20 cellular contexts compared by ENCODE assay signal in genomic region chr1:41507836-41508235, GRCh38. TPM values are rescaled to one million over a fixed set of nuclear protein-coding genes. Genes with fewer than 3 reads are reported as not detected.
DNase-seq lines count a peak whose midpoint lies in the region; ATAC-seq and TF ChIP-seq lines count a peak whose summit lies in the region.
"Had no signal": no experiment of that assay in that cellular context is flagged by ENCODE, and none has a peak within 500 bp of the region (broad histone marks: within the 10 kb centered on the region; RNA-seq: fewer than 3 reads in every experiment).

No MANE protein-coding gene starts in this region.

- H2BK20ac ChIP-seq in H9 (ENCODE audit: low read depth, low read length, poor library complexity, severe bottlenecking): no peak overlapping the region

- H3K56ac ChIP-seq in H9 (ENCODE audit: insufficient read length, low read depth, low read length): no peak overlapping the region

- H3K23ac ChIP-seq in H9 (ENCODE audit: insufficient read length, low read depth, low read length): no peak overlapping the region

- H2BK12ac ChIP-seq in H9 (ENCODE audit: insufficient read length, low read depth, low read length): no peak overlapping the region

- H3K27me3 ChIP-seq in H9 (ENCODE audit: insufficient read depth, low read length): no peaks in the 10 kb centered on the region

- no peak overlapping the region for H4K91ac ChIP-seq in H9 (ENCODE audit: insufficient read length, low read depth, low read length)

- no peak overlapping the region for H2BK5ac ChIP-seq in H9 (ENCODE audit: insufficient read length, low read length)

- peak overlapping the region; percentile 64 for H3K27ac Mint-ChIP-seq in activated naive CD8-positive, alpha-beta T cell
- no peak overlapping the region for H3K27ac Mint-ChIP-seq in activated naive CD8-positive, alpha-beta T cell treated with anti-CD3 and anti-CD28 coated beads for 36 hours
- no peak overlapping the region for H3K27ac Mint-ChIP-seq in H9
- H3K27ac Mint-ChIP-seq in activated naive CD8-positive, alpha-beta T cell treated with anti-CD3 and anti-CD28 coated beads, Interleukin-2, amount 50 U/mL, for 24 hours: peak overlapping the region; percentile 65
- peak overlapping the region; percentile 69 for H3K27ac Mint-ChIP-seq in stimulated activated effector memory CD8-positive, alpha-beta T cell treated with anti-CD3 and anti-CD28 coated beads, Interleukin-12 subunit alpha, Interleukin-12 subunit beta, amount 100 ng/mL, for 72 hours
- H3K27ac Mint-ChIP-seq: B cell; CD4-positive, CD25-positive, alpha-beta regulatory T cell had no signal

- no peak overlapping the region for H4K5ac ChIP-seq in H9 (ENCODE audit: insufficient read length, low read depth, low read length)

- H2BK15ac ChIP-seq in H9 (ENCODE audit: low read depth, low read length): no peak overlapping the region

- no peak overlapping the region for H2BK120ac ChIP-seq in H9 (ENCODE audit: low read depth, low read length, poor library complexity, severe bottlenecking)

- no peak overlapping the region for H3K27ac ChIP-seq in H9 (ENCODE audit: insufficient read length, low read depth, low read length)
- H3K27ac ChIP-seq: 22Rv1, BLaER1, C4-2B had no signal

- H2AFZ ChIP-seq in H9 (ENCODE audit: low read length): no peak overlapping the region

- H3K4ac ChIP-seq in H9 (ENCODE audit: low read depth, low read length): no peak overlapping the region

- peaks cover 7% of the 10 kb centered on the region for H3K36me3 Mint-ChIP-seq in activated naive CD8-positive, alpha-beta T cell
- H3K36me3 Mint-ChIP-seq in activated naive CD8-positive, alpha-beta T cell treated with anti-CD3 and anti-CD28 coated beads for 36 hours: peaks cover 9% of the 10 kb centered on the region
- no peaks in the 10 kb centered on the region for H3K36me3 Mint-ChIP-seq in H9 (ENCODE audit: insufficient read depth in 1 of 3, low read depth in 3 of 3)
- H3K36me3 Mint-ChIP-seq in activated naive CD8-positive, alpha-beta T cell treated with anti-CD3 and anti-CD28 coated beads, Interleukin-2, amount 50 U/mL, for 24 hours (ENCODE audit: low read depth): peaks cover 15% of the 10 kb centered on the region
- peaks cover 76% of the 10 kb centered on the region for H3K36me3 Mint-ChIP-seq in stimulated activated effector memory CD8-positive, alpha-beta T cell treated with anti-CD3 and anti-CD28 coated beads, Interleukin-12 subunit alpha, Interleukin-12 subunit beta, amount 100 ng/mL, for 72 hours

- TF ChIP-seq CTCF in H9 (conservative IDR thresholded peaks at IDR 0.05): no peak

- H3T11ph ChIP-seq in H9 (ENCODE audit: low read length): no peak overlapping the region

- no peaks in the 10 kb centered on the region for H4K20me1 ChIP-seq in H9 (ENCODE audit: control insufficient read depth, insufficient read depth, insufficient read length)

- H2AK5ac ChIP-seq in H9 (ENCODE audit: insufficient read length, low read length): no peak overlapping the region

- H3K4me2 ChIP-seq in H9 (ENCODE audit: insufficient read depth, insufficient read length, low read length): no peak overlapping the region

- DNase-seq in activated naive CD8-positive, alpha-beta T cell treated with anti-CD3 and anti-CD28 coated beads for 36 hours: no peak
- DNase-seq in H9 (no peak), D341Med (ENCODE audit: low spot score) (no peak), COR-L47 (lab: John Stamatoyannopoulos, UW) (no peak)
- no peak for DNase-seq in activated naive CD8-positive, alpha-beta T cell treated with anti-CD3 and anti-CD28 coated beads, Interleukin-2, amount 50 U/mL, for 24 hours
- DNase-seq in stimulated activated effector memory CD8-positive, alpha-beta T cell treated with anti-CD3 and anti-CD28 coated beads, Interleukin-12 subunit alpha, Interleukin-12 subunit beta, amount 100 ng/mL, for 72 hours (ENCODE audit: low spot score in 2 of 2): no peak
- DNase-seq: Calu3; CD4-positive, CD25-positive, alpha-beta regulatory T cell; CD8-positive, alpha-beta memory T cell; DMS153; EL; GDM1; GOT3; HCEC 1CT had no signal

- no peak overlapping the region for H4K8ac ChIP-seq in H9 (replicated peaks; ENCODE audit: insufficient read length, low read depth, low read length)

- no peaks in the 10 kb centered on the region for H3K27me3 Mint-ChIP-seq in activated naive CD8-positive, alpha-beta T cell
- H3K27me3 Mint-ChIP-seq in activated naive CD8-positive, alpha-beta T cell treated with anti-CD3 and anti-CD28 coated beads for 36 hours: no peaks in the 10 kb centered on the region
- peaks cover 4% of the 10 kb centered on the region for H3K27me3 Mint-ChIP-seq in H9 (ENCODE audit: low read depth)
- no peaks in the 10 kb centered on the region for H3K27me3 Mint-ChIP-seq in activated naive CD8-positive, alpha-beta T cell treated with anti-CD3 and anti-CD28 coated beads, Interleukin-2, amount 50 U/mL, for 24 hours
- H3K27me3 Mint-ChIP-seq: B cell; CD4-positive, CD25-positive, alpha-beta regulatory T cell; CD8-positive, alpha-beta memory T cell had no signal

- ATAC-seq in activated naive CD8-positive, alpha-beta T cell treated with anti-CD3 and anti-CD28 coated beads, Interleukin-2, amount 50 U/mL, for 24 hours: peak; percentile 18
- ATAC-seq in stimulated activated effector memory CD8-positive, alpha-beta T cell treated with anti-CD3 and anti-CD28 coated beads, Interleukin-12 subunit alpha, Interleukin-12 subunit beta, amount 100 ng/mL, for 72 hours: no peak
- ATAC-seq in GM19035 (IDR thresholded peaks at IDR 0.05; ENCODE audit: unreplicated experiment): no peak

- H3K79me1 ChIP-seq in H9 (ENCODE audit: insufficient read depth, low read depth, low read length, poor library complexity, severe bottlenecking): no peaks in the 10 kb centered on the region

- H3K4me1 ChIP-seq in H9 (ENCODE audit: insufficient read depth, low read length): peaks cover 4% of the 10 kb centered on the region; the same call in 1 of the 2 replicates

- H3K14ac ChIP-seq in H9 (ENCODE audit: insufficient read depth, low read length): peak overlapping the region; percentile 79; the same call in 1 of the 2 replicates

- H3K9me3 ChIP-seq in H9 (ENCODE audit: control insufficient read depth, low read depth, low read length): no peaks in the 10 kb centered on the region
- H3K9me3 ChIP-seq: BLaER1 had no signal

- WGBS in H9 (ENCODE audit: extremely low coverage, insufficient read length, low lambda C conversion rate): no CpG with 5 or more reads among the region's 6 CpGs

- H3K4me3 Mint-ChIP-seq in activated naive CD8-positive, alpha-beta T cell: no peak overlapping the region
- H3K4me3 Mint-ChIP-seq in activated naive CD8-positive, alpha-beta T cell treated with anti-CD3 and anti-CD28 coated beads for 36 hours: no peak overlapping the region
- no peak overlapping the region for H3K4me3 Mint-ChIP-seq in H9
- no peak overlapping the region for H3K4me3 Mint-ChIP-seq in activated naive CD8-positive, alpha-beta T cell treated with anti-CD3 and anti-CD28 coated beads, Interleukin-2, amount 50 U/mL, for 24 hours
- H3K4me3 Mint-ChIP-seq in stimulated activated effector memory CD8-positive, alpha-beta T cell treated with anti-CD3 and anti-CD28 coated beads, Interleukin-12 subunit alpha, Interleukin-12 subunit beta, amount 100 ng/mL, for 72 hours: no peak overlapping the region
- H3K4me3 Mint-ChIP-seq: B cell; CD4-positive, CD25-positive, alpha-beta regulatory T cell; CD8-positive, alpha-beta memory T cell had no signal

- no peak overlapping the region for H3K9ac ChIP-seq in H9 (ENCODE audit: extremely low read depth, insufficient read length, low read length)
- H3K9ac ChIP-seq: BLaER1 had no signal

- H3K4me1 Mint-ChIP-seq in activated naive CD8-positive, alpha-beta T cell (ENCODE audit: low read depth): no peaks in the 10 kb centered on the region
- H3K4me1 Mint-ChIP-seq in activated naive CD8-positive, alpha-beta T cell treated with anti-CD3 and anti-CD28 coated beads for 36 hours: peaks cover 3% of the 10 kb centered on the region
- peaks cover 17 to 18% of the 10 kb centered on the region in 2 experiments for H3K4me1 Mint-ChIP-seq in H9
- peaks cover 8% of the 10 kb centered on the region for H3K4me1 Mint-ChIP-seq in activated naive CD8-positive, alpha-beta T cell treated with anti-CD3 and anti-CD28 coated beads, Interleukin-2, amount 50 U/mL, for 24 hours
- H3K4me1 Mint-ChIP-seq in stimulated activated effector memory CD8-positive, alpha-beta T cell treated with anti-CD3 and anti-CD28 coated beads, Interleukin-12 subunit alpha, Interleukin-12 subunit beta, amount 100 ng/mL, for 72 hours: peaks cover 15% of the 10 kb centered on the region
- H3K4me1 Mint-ChIP-seq: CD8-positive, alpha-beta memory T cell had no signal

- H3K18ac ChIP-seq in H9 (ENCODE audit: insufficient read length, low read depth, low read length): no peak overlapping the region

- no peaks in the 10 kb centered on the region for H3K79me2 ChIP-seq in H9 (ENCODE audit: insufficient read depth, low read length)

- no peaks in the 10 kb centered on the region for H3K9me3 Mint-ChIP-seq in activated naive CD8-positive, alpha-beta T cell (ENCODE audit: low read depth)
- H3K9me3 Mint-ChIP-seq in activated naive CD8-positive, alpha-beta T cell treated with anti-CD3 and anti-CD28 coated beads for 36 hours: no peaks in the 10 kb centered on the region
- H3K9me3 Mint-ChIP-seq in H9: no peaks in the 10 kb centered on the region; a peak in 1 of 5 replicates
- no peaks in the 10 kb centered on the region for H3K9me3 Mint-ChIP-seq in activated naive CD8-positive, alpha-beta T cell treated with anti-CD3 and anti-CD28 coated beads, Interleukin-2, amount 50 U/mL, for 24 hours
- no peaks in the 10 kb centered on the region for H3K9me3 Mint-ChIP-seq in stimulated activated effector memory CD8-positive, alpha-beta T cell treated with anti-CD3 and anti-CD28 coated beads, Interleukin-12 subunit alpha, Interleukin-12 subunit beta, amount 100 ng/mL, for 72 hours
- H3K9me3 Mint-ChIP-seq: CD4-positive, CD25-positive, alpha-beta regulatory T cell had no signal

- no peaks in the 10 kb centered on the region for H3K23me2 ChIP-seq in H9 (ENCODE audit: insufficient read length, low read depth, low read length, poor library complexity, severe bottlenecking)

RNA-seq across cellular contexts. Expression of gene EDN2, which starts 23.4 kb away (rescaled TPM):
- not detected for total RNA-seq in activated naive CD8-positive, alpha-beta T cell treated with anti-CD3 and anti-CD28 coated beads for 36 hours
- 0.22 and 0.24 TPM in 2 replicates for total RNA-seq in H9 (2021)
- total RNA-seq: B cell; CD8-positive, alpha-beta memory T cell had no signal

Comparison
In these comparisons a context has a peak if more than half of its experiments do, and no peak if none do; other contexts are left out.
1. H3K27ac Mint-ChIP-seq: peak in activated naive CD8-positive, alpha-beta T cell (single experiment), activated naive CD8-positive, alpha-beta T cell treated with anti-CD3 and anti-CD28 coated beads, Interleukin-2, amount 50 U/mL, for 24 hours (single experiment) and stimulated activated effector memory CD8-positive, alpha-beta T cell treated with anti-CD3 and anti-CD28 coated beads, Interleukin-12 subunit alpha, Interleukin-12 subunit beta, amount 100 ng/mL, for 72 hours (single experiment); none in activated naive CD8-positive, alpha-beta T cell treated with anti-CD3 and anti-CD28 coated beads for 36 hours (single experiment) and H9 (0 of 3).